Comparison of ENCODE assay signal across 8 cellular contexts in the genomic region with DNA sequence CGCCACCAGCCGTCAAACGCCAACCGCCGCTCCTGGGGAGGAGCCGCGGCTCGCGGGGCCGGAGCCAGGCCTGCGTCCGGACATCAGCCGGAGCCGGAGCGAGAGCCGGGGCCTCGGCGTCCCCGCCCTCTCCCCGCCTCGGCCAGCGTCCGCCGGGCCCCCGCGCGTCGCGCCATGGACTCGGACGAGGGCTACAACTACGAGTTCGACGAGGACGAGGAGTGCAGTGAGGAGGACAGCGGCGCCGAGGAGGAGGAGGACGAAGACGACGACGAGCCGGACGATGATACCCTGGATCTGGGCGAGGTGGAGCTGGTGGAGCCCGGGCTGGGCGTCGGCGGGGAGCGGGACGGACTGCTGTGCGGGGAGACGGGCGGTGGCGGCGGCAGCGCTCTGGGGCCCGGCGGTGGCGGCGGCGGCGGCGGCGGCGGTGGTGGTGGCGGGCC. TPM values are rescaled to one million over a fixed set of nuclear protein-coding genes. Genes with fewer than 3 reads are reported as not detected.
DNase-seq lines count a peak whose midpoint lies in the region; ATAC-seq lines count a peak whose summit lies in the region.

No MANE protein-coding gene starts in this region.

- peaks cover 34% of the 10 kb centered on the region for H3K4me1 Mint-ChIP-seq in activated T-helper 2 cell treated with anti-CD3 and anti-CD28 coated beads, Interferon-gamma antibody, Interleukin-2, Interleukin-4, amounts not matched to agents 10 μg/mL and 5 μg/mL and 100 μg/mL, durations not matched to agents 14 hours and 24 hours and 36 hours (ENCODE audit: low read depth)

- H3K4me3 Mint-ChIP-seq in activated T-helper 2 cell treated with anti-CD3 and anti-CD28 coated beads, Interferon-gamma antibody, Interleukin-2, Interleukin-4, amounts not matched to agents 10 μg/mL and 5 μg/mL and 100 μg/mL, durations not matched to agents 14 hours and 24 hours and 36 hours (ENCODE audit: low read depth) = peak overlapping the region; percentile 95

- no peaks in the 10 kb centered on the region for H3K27me3 Mint-ChIP-seq in activated T-helper 2 cell treated with anti-CD3 and anti-CD28 coated beads, Interferon-gamma antibody, Interleukin-2, Interleukin-4, amounts not matched to agents 10 μg/mL and 5 μg/mL and 100 μg/mL, durations not matched to agents 14 hours and 24 hours and 36 hours (ENCODE audit: low read depth)

- no peaks in the 10 kb centered on the region for H3K9me3 Mint-ChIP-seq in activated T-helper 2 cell treated with anti-CD3 and anti-CD28 coated beads, Interferon-gamma antibody, Interleukin-2, Interleukin-4, amounts not matched to agents 10 μg/mL and 5 μg/mL and 100 μg/mL, durations not matched to agents 14 hours and 24 hours and 36 hours

- intact Hi-C loops in activated T-helper 2 cell treated with anti-CD3 and anti-CD28 coated beads, Interferon-gamma antibody, Interleukin-2, Interleukin-4, amounts not matched to agents 10 μg/mL and 5 μg/mL and 100 μg/mL, durations not matched to agents 14 hours and 24 hours and 36 hours (cut with micrococcal nuclease) = loop anchor here (1.0 to 5.0 kb wide), 4 partner anchors 202 to 357 kb away; a partner anchor contains a TSS

- H3K4me3 ChIP-seq in skin epidermis = peak overlapping the region; percentile 65 to 97 (median 89)

- peak; percentile 14 for ATAC-seq in GM19035 (IDR thresholded peaks at IDR 0.05; ENCODE audit: unreplicated experiment)
- peak; percentile 3 for ATAC-seq in HG02981 (IDR thresholded peaks at IDR 0.05; ENCODE audit: unreplicated experiment)
- ATAC-seq in GM21381 (IDR thresholded peaks at IDR 0.05; ENCODE audit: unreplicated experiment) = no peak

- peak overlapping the region; percentile 99 for H3K27ac Mint-ChIP-seq in activated T-helper 2 cell treated with anti-CD3 and anti-CD28 coated beads, Interferon-gamma antibody, Interleukin-2, Interleukin-4, amounts not matched to agents 10 μg/mL and 5 μg/mL and 100 μg/mL, durations not matched to agents 14 hours and 24 hours and 36 hours

- no peak for DNase-seq in activated T-helper 2 cell treated with anti-CD3 and anti-CD28 coated beads, Interferon-gamma antibody, Interleukin-2, Interleukin-4, amounts not matched to agents 10 μg/mL and 5 μg/mL and 100 μg/mL, durations not matched to agents 14 hours and 24 hours and 36 hours (ENCODE audit: low spot score)
- DNase-seq in hepatic stellate cell (ENCODE audit: low spot score) (peak; percentile 8), inferior parietal cortex (ENCODE audit: extremely low spot score) (no peak), GDM1 (lab: John Stamatoyannopoulos, UW) (no peak)

- peaks cover 42% of the 10 kb centered on the region for H3K36me3 Mint-ChIP-seq in activated T-helper 2 cell treated with anti-CD3 and anti-CD28 coated beads, Interferon-gamma antibody, Interleukin-2, Interleukin-4, amounts not matched to agents 10 μg/mL and 5 μg/mL and 100 μg/mL, durations not matched to agents 14 hours and 24 hours and 36 hours (ENCODE audit: low read depth)

- peak overlapping the region; percentile 98 to 100 (median 100) for H3K27ac ChIP-seq in skin epidermis

RNA-seq across cellular contexts. Expression of a gene that starts 0.4 kb away (rescaled TPM):
- 139 and 141 TPM in 2 replicates for total RNA-seq in activated T-helper 2 cell treated with anti-CD3 and anti-CD28 coated beads, Interferon-gamma antibody, Interleukin-2, Interleukin-4, amounts not matched to agents 10 μg/mL and 5 μg/mL and 100 μg/mL, durations not matched to agents 14 hours and 24 hours and 36 hours
